14 cellular contexts compared by ENCODE assay signal in the genomic region with DNA sequence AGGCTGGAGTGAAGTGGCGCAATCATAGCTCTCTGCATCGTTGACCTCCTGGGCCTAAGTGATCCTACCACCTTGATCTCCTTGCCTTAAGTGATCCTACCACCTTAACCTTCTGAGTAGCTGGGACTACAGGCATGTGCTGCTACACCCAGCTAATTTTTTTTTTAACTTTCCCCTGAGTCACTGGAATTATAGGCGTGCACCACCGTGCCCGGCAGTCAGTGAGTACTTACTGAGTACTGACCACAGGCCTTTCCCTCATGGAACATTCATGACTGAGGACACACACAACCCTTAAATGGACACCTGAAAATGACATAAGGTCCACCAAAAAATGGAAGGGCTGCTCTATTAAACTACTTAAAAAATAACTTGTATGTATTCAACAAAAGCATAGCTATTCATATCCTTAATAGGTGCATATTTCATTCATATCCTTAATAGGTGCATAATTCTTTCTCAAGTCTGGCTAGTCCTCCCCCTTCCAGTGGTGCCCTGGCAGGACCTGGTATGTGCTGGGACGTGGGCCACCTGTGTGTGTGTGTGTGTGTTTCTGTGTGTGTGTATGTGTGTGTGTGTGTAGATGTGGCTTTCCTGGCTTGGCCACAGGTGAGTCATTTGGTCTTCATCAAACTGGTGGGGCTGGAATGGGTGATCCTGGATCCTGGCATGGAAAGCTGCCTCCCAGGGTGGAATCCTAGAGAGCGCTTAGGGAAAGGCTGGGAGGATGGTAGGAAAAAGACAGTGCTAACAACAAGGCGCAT. TPM values are rescaled to one million over a fixed set of nuclear protein-coding genes. Genes with fewer than 3 reads are reported as not detected.
DNase-seq lines count a peak whose midpoint lies in the region; ATAC-seq and TF ChIP-seq lines count a peak whose summit lies in the region.
"Had no signal": no experiment of that assay in that cellular context is flagged by ENCODE, and none has a peak within 500 bp of the region (broad histone marks: within the 10 kb centered on the region; RNA-seq: fewer than 3 reads in every experiment).

No MANE protein-coding gene starts in this region.

- H3K9ac ChIP-seq in liver (ENCODE audit: low read depth in 1 of 2, low read length in 2 of 2), result no peak overlapping the region

- no peak for TF ChIP-seq POLR2A in uterus (IDR thresholded peaks at IDR 0.05)

- H3K4me1 ChIP-seq in liver (ENCODE audit: control insufficient read depth in 4 of 4, insufficient read depth in 4 of 4, low read length in 3 of 4) (no peaks in the 10 kb centered on the region), uterus (no peaks in the 10 kb centered on the region)
- H3K4me1 ChIP-seq: spleen had no signal

- H3K36me3 ChIP-seq in liver (ENCODE audit: control insufficient read depth in 4 of 4, insufficient read depth in 3 of 4, low read depth in 1 of 4, low read length in 3 of 4) (no peaks in the 10 kb centered on the region), uterus (no peaks in the 10 kb centered on the region)
- H3K36me3 ChIP-seq: spleen had no signal

- DNase-seq in LHCN-M2 (ENCODE audit: low read depth) (peak; percentile 88), MCF 10A (ENCODE audit: unreplicated experiment) (peak; percentile 57), uterus (no peak), DMS79 (lab: John Stamatoyannopoulos, UW) (no peak), D341Med (ENCODE audit: low spot score) (no peak)
- DNase-seq: activated CD4-positive, alpha-beta T cell treated with anti-CD3 and anti-CD28 coated beads for 1 hour; activated naive CD4-positive, alpha-beta T cell treated with anti-CD3 and anti-CD28 coated beads, Interleukin-2, amount 10 ng/mL, durations not matched to agents 7 days and 5 days; H9; NCI-H2081 treated with DMSO at 0.1 percent for 48 hours; spleen; stimulated activated naive B cell treated with anti-CD40 and anti-IgM and Interleukin-4, amounts not matched to agents 10 μg/mL and 1 μg/mL and 100 μg/mL, for 72 hours had no signal

- H3K27me3 ChIP-seq in liver (ENCODE audit: control insufficient read depth in 4 of 4, insufficient read depth in 4 of 4, low read length in 3 of 4) (no peaks in the 10 kb centered on the region), uterus (no peaks in the 10 kb centered on the region)

- no peak for TF ChIP-seq CTCF in MCF 10A (IDR thresholded peaks at IDR 0.05; ENCODE audit: unreplicated experiment)
- no peak for TF ChIP-seq CTCF in liver (IDR thresholded peaks at IDR 0.05; ENCODE audit: low read depth, low read length, missing input control)
- TF ChIP-seq CTCF in uterus (IDR thresholded peaks at IDR 0.05), result no peak

- 83% methylated on average over 8 of the region's 8 CpGs for WGBS in liver

- TSS peak; percentile 54 for BruUV-seq in MCF 10A (replicated peaks; lab: Mats Ljungman, UMichigan)

- H3K9me3 ChIP-seq in liver (ENCODE audit: control insufficient read depth in 4 of 4, low read length in 3 of 4) (no peaks in the 10 kb centered on the region), uterus (no peaks in the 10 kb centered on the region)
- H3K9me3 ChIP-seq: spleen had no signal

- H3K9me3 Mint-ChIP-seq in MCF 10A (ENCODE audit: unreplicated experiment), result no peaks in the 10 kb centered on the region
- H3K9me3 Mint-ChIP-seq: activated naive CD4-positive, alpha-beta T cell treated with anti-CD3 and anti-CD28 coated beads, Interleukin-2, amount 10 ng/mL, durations not matched to agents 7 days and 5 days; stimulated activated naive B cell treated with anti-CD40 and anti-IgM and Interleukin-4, amounts not matched to agents 10 μg/mL and 1 μg/mL and 100 μg/mL, for 72 hours had no signal

- H3K27ac Mint-ChIP-seq in MCF 10A (ENCODE audit: low read depth, unreplicated experiment), result peak overlapping the region; percentile 86
- H3K27ac Mint-ChIP-seq: activated naive CD4-positive, alpha-beta T cell treated with anti-CD3 and anti-CD28 coated beads, Interleukin-2, amount 10 ng/mL, durations not matched to agents 7 days and 5 days; stimulated activated naive B cell treated with anti-CD40 and anti-IgM and Interleukin-4, amounts not matched to agents 10 μg/mL and 1 μg/mL and 100 μg/mL, for 72 hours had no signal

- no peaks in the 10 kb centered on the region for H3K27me3 Mint-ChIP-seq in MCF 10A (ENCODE audit: insufficient read depth, unreplicated experiment)

- H3K27ac ChIP-seq in liver (ENCODE audit: low read depth in 1 of 2, low read length in 2 of 2) (peak overlapping the region; percentile 25 to 70), uterus (peak overlapping the region; percentile 83 to 89)
- H3K27ac ChIP-seq: spleen had no signal

- peak overlapping the region; percentile 22 for H3K4me3 Mint-ChIP-seq in MCF 10A (ENCODE audit: unreplicated experiment)
- H3K4me3 Mint-ChIP-seq: activated naive CD4-positive, alpha-beta T cell treated with anti-CD3 and anti-CD28 coated beads, Interleukin-2, amount 10 ng/mL, durations not matched to agents 7 days and 5 days; H9; stimulated activated naive B cell treated with anti-CD40 and anti-IgM and Interleukin-4, amounts not matched to agents 10 μg/mL and 1 μg/mL and 100 μg/mL, for 72 hours had no signal

- intact Hi-C loops in MCF 10A (cut with micrococcal nuclease), result loop anchor here (5.0 kb wide), 1 partner anchor 33 kb away; no protein-coding TSS in a partner anchor
- intact Hi-C loops in uterus (cut with DNase I; ENCODE audit: low total_unique reads), result no loop called here

- no peak for ATAC-seq in HG02973 (IDR thresholded peaks at IDR 0.05; ENCODE audit: unreplicated experiment)
- ATAC-seq: stimulated activated naive B cell treated with anti-CD40 and anti-IgM and Interleukin-4, amounts not matched to agents 10 μg/mL and 1 μg/mL and 100 μg/mL, for 72 hours had no signal

- TF ChIP-seq RAD21 in liver (IDR thresholded peaks at IDR 0.05), result no peak

- peaks cover 30% of the 10 kb centered on the region for H3K4me1 Mint-ChIP-seq in MCF 10A (ENCODE audit: insufficient read depth, unreplicated experiment)
- H3K4me1 Mint-ChIP-seq: activated naive CD4-positive, alpha-beta T cell treated with anti-CD3 and anti-CD28 coated beads, Interleukin-2, amount 10 ng/mL, durations not matched to agents 7 days and 5 days; stimulated activated naive B cell treated with anti-CD40 and anti-IgM and Interleukin-4, amounts not matched to agents 10 μg/mL and 1 μg/mL and 100 μg/mL, for 72 hours had no signal

- CTCF ChIA-PET in MCF 10A (lab: Yijun Ruan, JAX), result interaction anchor here (0.7 to 1.6 kb wide), 6 partner anchors 18 to 73 kb away, joined by 3 to 6 read pairs (median 4); no protein-coding TSS in a partner anchor

- POLR2A ChIA-PET in MCF 10A (lab: Yijun Ruan, JAX), result interaction anchor here (0.5 to 2.3 kb wide), 8 partner anchors 13 to 649 kb away, joined by 3 to 12 read pairs (median 3); no protein-coding TSS in a partner anchor

- no peaks in the 10 kb centered on the region for H3K36me3 Mint-ChIP-seq in MCF 10A (ENCODE audit: insufficient read depth, unreplicated experiment)
- H3K36me3 Mint-ChIP-seq: activated naive CD4-positive, alpha-beta T cell treated with anti-CD3 and anti-CD28 coated beads, Interleukin-2, amount 10 ng/mL, durations not matched to agents 7 days and 5 days; stimulated activated naive B cell treated with anti-CD40 and anti-IgM and Interleukin-4, amounts not matched to agents 10 μg/mL and 1 μg/mL and 100 μg/mL, for 72 hours had no signal

- H3K4me3 ChIP-seq in liver (ENCODE audit: low read depth in 1 of 3, low read length in 3 of 3) (no peak overlapping the region), uterus (no peak overlapping the region)
- H3K4me3 ChIP-seq: spleen had no signal

TF ChIP-seq in liver, 16 proteins besides CTCF, POLR2A, EP300 and RAD21 (continues in another document):
- TF ChIP-seq, protein P1, sequence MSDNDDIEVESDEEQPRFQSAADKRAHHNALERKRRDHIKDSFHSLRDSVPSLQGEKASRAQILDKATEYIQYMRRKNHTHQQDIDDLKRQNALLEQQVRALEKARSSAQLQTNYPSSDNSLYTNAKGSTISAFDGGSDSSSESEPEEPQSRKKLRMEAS (IDR thresholded peaks at IDR 0.05), result no peak
- no peak for TF ChIP-seq HNF4A (conservative IDR thresholded peaks at IDR 0.05)
- no peak for TF ChIP-seq EGR1 (IDR thresholded peaks at IDR 0.05; ENCODE audit: low read depth in 2 of 2)
- TF ChIP-seq, protein P2, sequence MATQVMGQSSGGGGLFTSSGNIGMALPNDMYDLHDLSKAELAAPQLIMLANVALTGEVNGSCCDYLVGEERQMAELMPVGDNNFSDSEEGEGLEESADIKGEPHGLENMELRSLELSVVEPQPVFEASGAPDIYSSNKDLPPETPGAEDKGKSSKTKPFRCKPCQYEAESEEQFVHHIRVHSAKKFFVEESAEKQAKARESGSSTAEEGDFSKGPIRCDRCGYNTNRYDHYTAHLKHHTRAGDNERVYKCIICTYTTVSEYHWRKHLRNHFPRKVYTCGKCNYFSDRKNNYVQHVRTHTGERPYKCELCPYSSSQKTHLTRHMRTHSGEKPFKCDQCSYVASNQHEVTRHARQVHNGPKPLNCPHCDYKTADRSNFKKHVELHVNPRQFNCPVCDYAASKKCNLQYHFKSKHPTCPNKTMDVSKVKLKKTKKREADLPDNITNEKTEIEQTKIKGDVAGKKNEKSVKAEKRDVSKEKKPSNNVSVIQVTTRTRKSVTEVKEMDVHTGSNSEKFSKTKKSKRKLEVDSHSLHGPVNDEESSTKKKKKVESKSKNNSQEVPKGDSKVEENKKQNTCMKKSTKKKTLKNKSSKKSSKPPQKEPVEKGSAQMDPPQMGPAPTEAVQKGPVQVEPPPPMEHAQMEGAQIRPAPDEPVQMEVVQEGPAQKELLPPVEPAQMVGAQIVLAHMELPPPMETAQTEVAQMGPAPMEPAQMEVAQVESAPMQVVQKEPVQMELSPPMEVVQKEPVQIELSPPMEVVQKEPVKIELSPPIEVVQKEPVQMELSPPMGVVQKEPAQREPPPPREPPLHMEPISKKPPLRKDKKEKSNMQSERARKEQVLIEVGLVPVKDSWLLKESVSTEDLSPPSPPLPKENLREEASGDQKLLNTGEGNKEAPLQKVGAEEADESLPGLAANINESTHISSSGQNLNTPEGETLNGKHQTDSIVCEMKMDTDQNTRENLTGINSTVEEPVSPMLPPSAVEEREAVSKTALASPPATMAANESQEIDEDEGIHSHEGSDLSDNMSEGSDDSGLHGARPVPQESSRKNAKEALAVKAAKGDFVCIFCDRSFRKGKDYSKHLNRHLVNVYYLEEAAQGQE (IDR thresholded peaks at IDR 0.05), result no peak
- no peak for TF ChIP-seq NR2F2 (IDR thresholded peaks at IDR 0.05)
- no peak for TF ChIP-seq HNF4G (IDR thresholded peaks at IDR 0.05)
- TF ChIP-seq TAF1 (conservative IDR thresholded peaks at IDR 0.05), result no peak

RNA-seq across cellular contexts. Expression of a gene that starts 3.5 kb away (rescaled TPM):
- total RNA-seq in LHCN-M2 (2014; rRNA removed) (3.7 and 4.1 TPM in 2 replicates), MCF 10A (2022) (0.17 TPM in 1 of 2 replicates, not detected in the other), liver (10 to 100 TPM in 1 of 2 donors, under 1 TPM in 1; 0.19 to 10.5 TPM), uterus (10 to 100 TPM in 1 of 4 donors, 1 to 10 TPM in 1, under 1 TPM in 1, not detected in 1; 0.51 to 12.6 (median 6.3) TPM)
- polyA plus RNA-seq in LHCN-M2 (2012), result 5.2 TPM
- 1 to 10 TPM; 4.1 to 7.0 TPM for polyA plus RNA-seq in liver
- total RNA-seq: frontal cortex, H9 had no signal

RNA-seq across cellular contexts. Expression of a gene that starts 17.1 kb away (rescaled TPM):
- total RNA-seq in LHCN-M2 (2014; rRNA removed), result 0.06 TPM in 1 of 2 replicates, not detected in the other
- polyA plus RNA-seq in LHCN-M2 (2012), result 0.60 TPM
- not detected in 2 replicates for total RNA-seq in MCF 10A (2022)
- under 1 TPM; 0.14 to 0.17 TPM for total RNA-seq in liver
- polyA plus RNA-seq in liver, result under 1 TPM; 0.01 to 0.06 TPM
- total RNA-seq in uterus, result under 1 TPM in 1 of 4 donors, not detected in 3; 0.26 TPM

Comparison
In these comparisons a context has a peak if more than half of its experiments do, and no peak if none do; other contexts are left out.
1. DNase-seq: peak in LHCN-M2 (single experiment) and MCF 10A (single experiment); none in uterus (0 of 2), DMS79 (single experiment) and D341Med (single experiment).